25 cellular contexts compared by ENCODE assay signal in genomic region chr13:96934889-96935490, GRCh38. TPM values are rescaled to one million over a fixed set of nuclear protein-coding genes. Genes with fewer than 3 reads are reported as not detected.
"Had no signal": no experiment of that assay in that cellular context is flagged by ENCODE, and none has a peak within 500 bp of the region (broad histone marks: within the 10 kb centered on the region; RNA-seq: fewer than 3 reads in every experiment).

No MANE protein-coding gene starts in this region.

- H3K4me3 ChIP-seq: breast epithelium, esophagus squamous epithelium, ovary, right lobe of liver, testis had no signal

- H3K4me1 ChIP-seq: breast epithelium, esophagus squamous epithelium, right lobe of liver, testis had no signal

- ATAC-seq: activated CD4-positive, alpha-beta T cell treated with anti-CD3 and anti-CD28 coated beads for 36 hours; activated CD8-positive, alpha-beta memory T cell treated with anti-CD3 and anti-CD28 coated beads, Interleukin-2, amount 10 ng/mL, durations not matched to agents 7 days and 5 days; activated CD8-positive, alpha-beta T cell treated with anti-CD3 and anti-CD28 coated beads, Interleukin-2, amount 10 ng/mL, durations not matched to agents 7 days and 5 days; activated naive CD8-positive, alpha-beta T cell treated with anti-CD3 and anti-CD28 coated beads, Interleukin-2, amount 50 U/mL, for 24 hours; right lobe of liver; stimulated activated naive CD8-positive, alpha-beta T cell treated with anti-CD3 and anti-CD28 coated beads, Interleukin-15, Interleukin-2, amounts not matched to agents 100 U/mL and 50 U/mL, for 24 hours had no signal

- H3K27me3 ChIP-seq: breast epithelium, esophagus squamous epithelium, neutrophil, ovary, right lobe of liver, testis had no signal

- H3K36me3 ChIP-seq: breast epithelium, esophagus squamous epithelium, neutrophil, ovary, right lobe of liver had no signal

- DNase-seq: activated CD4-positive, alpha-beta T cell treated with anti-CD3 and anti-CD28 coated beads for 36 hours; activated CD4-positive, CD25-positive, alpha-beta regulatory T cell; activated CD8-positive, alpha-beta memory T cell treated with anti-CD3 and anti-CD28 coated beads, Interleukin-2, amount 10 ng/mL, durations not matched to agents 7 days and 5 days; activated CD8-positive, alpha-beta T cell treated with anti-CD3 and anti-CD28 coated beads, Interleukin-2, amount 10 ng/mL, durations not matched to agents 7 days and 5 days; activated naive CD8-positive, alpha-beta T cell treated with anti-CD3 and anti-CD28 coated beads, Interleukin-2, amount 50 U/mL, for 24 hours; activated T-cell treated with anti-CD3 and anti-CD28 coated beads, Interleukin-2, amount 50 U/mL, for 48 hours; esophagus squamous epithelium; foreskin melanocyte; mammary epithelial cell; naive B cell; nephron progenitor cell; ovary; right lobe of liver; stimulated activated CD4-positive, alpha-beta T cell treated with anti-CD3 and anti-CD28 coated beads, Interleukin-4, amount 100 ng/mL, for 1 hour; stimulated activated naive CD8-positive, alpha-beta T cell treated with anti-CD3 and anti-CD28 coated beads, Interleukin-15, Interleukin-2, amounts not matched to agents 100 U/mL and 50 U/mL, for 24 hours; testis; trophoblast cell had no signal

- H3K27ac ChIP-seq: breast epithelium, epithelial cell of prostate, esophagus squamous epithelium, neutrophil, ovary, right lobe of liver, testis had no signal

- H3K9me3 ChIP-seq: breast epithelium, esophagus squamous epithelium, neutrophil, ovary, right lobe of liver, testis had no signal

RNA-seq across cellular contexts. Expression of gene OXGR1, which starts 59.3 kb away (rescaled TPM):
- total RNA-seq: activated CD4-positive, alpha-beta T cell treated with anti-CD3 and anti-CD28 coated beads for 36 hours; activated CD8-positive, alpha-beta memory T cell treated with anti-CD3 and anti-CD28 coated beads, Interleukin-2, amount 10 ng/mL, durations not matched to agents 7 days and 5 days; activated CD8-positive, alpha-beta T cell treated with anti-CD3 and anti-CD28 coated beads, Interleukin-2, amount 10 ng/mL, durations not matched to agents 7 days and 5 days; activated T-helper 2 cell treated with anti-CD3 and anti-CD28 coated beads, Interferon-gamma antibody, Interleukin-2, Interleukin-4, amounts not matched to agents 10 μg/mL and 5 μg/mL and 100 μg/mL, durations not matched to agents 14 hours and 24 hours and 36 hours; glomerular endothelial cell; liver; mammary epithelial cell; progenitor cell of endocrine pancreas; renal cortical epithelial cell; right lobe of liver had no signal
- polyA plus RNA-seq: liver, mammary epithelial cell had no signal
